21 cellular contexts compared by ENCODE assay signal in genomic region chr21:45162115-45162514, GRCh38.
DNase-seq lines count a peak whose midpoint lies in the region; ATAC-seq and TF ChIP-seq lines count a peak whose summit lies in the region.
"Had no signal": no experiment of that assay in that cellular context is flagged by ENCODE, and none has a peak within 500 bp of the region (broad histone marks: within the 10 kb centered on the region; RNA-seq: fewer than 3 reads in every experiment).

No MANE protein-coding gene starts in this region.

- H3K4me3 Mint-ChIP-seq in endodermal cell, result no peak overlapping the region
- no peak overlapping the region for H3K4me3 Mint-ChIP-seq in neural progenitor cell
- no peak overlapping the region for H3K4me3 Mint-ChIP-seq in type B pancreatic cell
- no peak overlapping the region for H3K4me3 Mint-ChIP-seq in naive thymus-derived CD4-positive, alpha-beta T cell
- H3K4me3 Mint-ChIP-seq: B cell, CD14-positive monocyte, IgD-negative memory B cell had no signal

- no peak overlapping the region for H3K4me2 ChIP-seq in neural progenitor cell
- H3K4me2 ChIP-seq: A549 had no signal

- peak overlapping the region; percentile 32 for H2AFZ ChIP-seq in neural progenitor cell (replicated peaks)

- POLR2A ChIA-PET in naive thymus-derived CD4-positive, alpha-beta T cell (lab: Charles Lee), result no interaction called here

- H3K27me3 Mint-ChIP-seq in endodermal cell (ENCODE audit: insufficient read depth) (no peaks in the 10 kb centered on the region), neural progenitor cell (ENCODE audit: insufficient read depth, low read depth) (no peaks in the 10 kb centered on the region), type B pancreatic cell (no peaks in the 10 kb centered on the region)
- no peaks in the 10 kb centered on the region for H3K27me3 Mint-ChIP-seq in naive thymus-derived CD4-positive, alpha-beta T cell
- H3K27me3 Mint-ChIP-seq: B cell, IgD-negative memory B cell had no signal

- H3K9me3 Mint-ChIP-seq in endodermal cell (no peaks in the 10 kb centered on the region), neural progenitor cell (no peaks in the 10 kb centered on the region), type B pancreatic cell (no peaks in the 10 kb centered on the region)
- no peaks in the 10 kb centered on the region for H3K9me3 Mint-ChIP-seq in naive thymus-derived CD4-positive, alpha-beta T cell

- no peaks in the 10 kb centered on the region for H3F3A ChIP-seq in neural progenitor cell (ENCODE audit: low read depth)

- H3K27ac Mint-ChIP-seq in endodermal cell, result peak overlapping the region; percentile 20
- H3K27ac Mint-ChIP-seq in neural progenitor cell, result no peak overlapping the region
- no peak overlapping the region for H3K27ac Mint-ChIP-seq in type B pancreatic cell
- H3K27ac Mint-ChIP-seq in naive thymus-derived CD4-positive, alpha-beta T cell, result no peak overlapping the region
- H3K27ac Mint-ChIP-seq: B cell, CD14-positive monocyte, IgD-negative memory B cell had no signal

- DNase-seq in activated CD8-positive, alpha-beta memory T cell treated with anti-CD3 and anti-CD28 coated beads for 24 hours, result peak; percentile 37
- no peak for DNase-seq in activated CD8-positive, alpha-beta memory T cell treated with anti-CD3 and anti-CD28 coated beads, Interleukin-2, amount 50 U/mL, for 4 hours
- no peak for DNase-seq in endodermal cell
- no peak for DNase-seq in neural progenitor cell (ENCODE audit: low spot score)
- DNase-seq in type B pancreatic cell (ENCODE audit: extremely low spot score, unreplicated experiment), result peak; percentile 52
- DNase-seq in naive thymus-derived CD4-positive, alpha-beta T cell, result no peak
- DNase-seq in heart right ventricle, result no peak
- DNase-seq: EL, GF-D8, Karpas-422, MV-4-11, NCI-H1105 treated with DMSO at 0.1 percent for 48 hours, NCI-H2029 treated with DMSO at 0.1 percent for 48 hours, NCI-H2171 treated with DMSO at 0.1 percent for 48 hours, NCI-H524 treated with DMSO at 0.1 percent for 48 hours, NCI-H82 had no signal

- no peaks in the 10 kb centered on the region for H3K79me2 ChIP-seq in neural progenitor cell (ENCODE audit: low read depth)

- H3K4me3 ChIP-seq in endodermal cell (ENCODE audit: low read length) (no peak overlapping the region), neural progenitor cell (no peak overlapping the region), heart right ventricle (no peak overlapping the region)
- no peak overlapping the region for H3K4me3 ChIP-seq in naive thymus-derived CD4-positive, alpha-beta T cell (ENCODE audit: low read length)
- H3K4me3 ChIP-seq: A549 had no signal

- no peak for TF ChIP-seq CTCF in endodermal cell (conservative IDR thresholded peaks at IDR 0.05)
- TF ChIP-seq CTCF in neural progenitor cell (IDR thresholded peaks at IDR 0.05), result no peak
- no peak for TF ChIP-seq CTCF in type B pancreatic cell (conservative IDR thresholded peaks at IDR 0.05)
- TF ChIP-seq CTCF in heart right ventricle (IDR thresholded peaks at IDR 0.05), result no peak

- CTCF ChIA-PET in naive thymus-derived CD4-positive, alpha-beta T cell (lab: Charles Lee), result no interaction called here

- H3K36me3 Mint-ChIP-seq in endodermal cell (ENCODE audit: low read depth) (no peaks in the 10 kb centered on the region), neural progenitor cell (peaks cover 3% of the 10 kb centered on the region), type B pancreatic cell (no peaks in the 10 kb centered on the region)
- H3K36me3 Mint-ChIP-seq in naive thymus-derived CD4-positive, alpha-beta T cell, result peaks cover 0 to 21% (median 4%) of the 10 kb centered on the region in 5 donors
- H3K36me3 Mint-ChIP-seq: IgD-negative memory B cell had no signal

- H3K4me1 ChIP-seq in endodermal cell (ENCODE audit: control insufficient read depth, insufficient read depth, low read length) (no peaks in the 10 kb centered on the region), neural progenitor cell (peaks cover 24% of the 10 kb centered on the region), heart right ventricle (peaks cover 0 to 17% (median 8%) of the 10 kb centered on the region in 9 donors)
- H3K4me1 ChIP-seq in naive thymus-derived CD4-positive, alpha-beta T cell (ENCODE audit: control insufficient read depth in 2 of 2, insufficient read depth in 2 of 2, low read length in 2 of 2), result peaks cover 0 to 3% of the 10 kb centered on the region in 2 donors

- H3K4me1 Mint-ChIP-seq in endodermal cell (peaks cover 6% of the 10 kb centered on the region), neural progenitor cell (peaks cover 29% of the 10 kb centered on the region), type B pancreatic cell (ENCODE audit: unreplicated experiment) (peaks cover 7% of the 10 kb centered on the region)
- H3K4me1 Mint-ChIP-seq in naive thymus-derived CD4-positive, alpha-beta T cell, result peaks cover 0 to 14% (median 5%) of the 10 kb centered on the region in 7 donors

- H3K36me3 ChIP-seq in endodermal cell (ENCODE audit: control insufficient read depth, insufficient read depth, low read length) (no peaks in the 10 kb centered on the region), neural progenitor cell (no peaks in the 10 kb centered on the region), heart right ventricle (peaks cover 0 to 10% (median 0%) of the 10 kb centered on the region in 9 donors)
- peaks cover 0 to 5% (median 0%) of the 10 kb centered on the region in 3 experiments for H3K36me3 ChIP-seq in naive thymus-derived CD4-positive, alpha-beta T cell (ENCODE audit: control insufficient read depth in 2 of 3, insufficient read depth in 3 of 3, low read length in 3 of 3)

- H3K9me3 ChIP-seq in endodermal cell (ENCODE audit: control insufficient read depth, low read length) (no peaks in the 10 kb centered on the region), neural progenitor cell (ENCODE audit: low read depth) (no peaks in the 10 kb centered on the region), heart right ventricle (no peaks in the 10 kb centered on the region)
- H3K9me3 ChIP-seq in naive thymus-derived CD4-positive, alpha-beta T cell (ENCODE audit: control insufficient read depth in 2 of 3, low read length in 3 of 3), result no peaks in the 10 kb centered on the region
- H3K9me3 ChIP-seq: A549 had no signal

- no peak overlapping the region for H3K27ac ChIP-seq in endodermal cell (ENCODE audit: low read depth, low read length)
- H3K27ac ChIP-seq in neural progenitor cell, result no peak overlapping the region
- no peak overlapping the region for H3K27ac ChIP-seq in naive thymus-derived CD4-positive, alpha-beta T cell (ENCODE audit: low read depth, low read length)
- H3K27ac ChIP-seq in heart right ventricle, result no peak overlapping the region
- H3K27ac ChIP-seq: A549 had no signal

- intact Hi-C loops in naive thymus-derived CD4-positive, alpha-beta T cell (cut with micrococcal nuclease), result no loop called here
- intact Hi-C loops in heart right ventricle (cut with DNase I), result loop anchor here in 1 of 10 donors (10.0 kb wide), 1 partner anchor 63 kb away; no protein-coding TSS in a partner anchor

- H3K27me3 ChIP-seq in endodermal cell (ENCODE audit: control insufficient read depth, insufficient read depth, low read length, poor library complexity, severe bottlenecking) (no peaks in the 10 kb centered on the region), neural progenitor cell (no peaks in the 10 kb centered on the region), heart right ventricle (no peaks in the 10 kb centered on the region)
- H3K27me3 ChIP-seq in naive thymus-derived CD4-positive, alpha-beta T cell (ENCODE audit: control insufficient read depth in 2 of 2, insufficient read depth in 2 of 2, low read length in 2 of 2), result no peaks in the 10 kb centered on the region

- 81 to 84% methylated on average over 4 to 8 of the region's 8 CpGs for WGBS in endodermal cell (ENCODE audit: insufficient coverage in 1 of 2, insufficient read length in 1 of 2), 2 experiments
- WGBS in heart right ventricle, 2 donors, result 85 to 97% methylated on average over 8 of the region's 8 CpGs

- no peaks in the 10 kb centered on the region for H4K20me1 ChIP-seq in neural progenitor cell (ENCODE audit: low read depth)

- H3K9ac ChIP-seq in endodermal cell (ENCODE audit: extremely low read depth, low read length, poor library complexity, severe bottlenecking), result no peak overlapping the region
- H3K9ac ChIP-seq in neural progenitor cell, result no peak overlapping the region

- no peak for ATAC-seq in naive thymus-derived CD4-positive, alpha-beta T cell
- ATAC-seq in heart right ventricle, result no peak
- ATAC-seq: A549, Right ventricle myocardium inferior had no signal

Comparison
In these comparisons a context has a peak if more than half of its experiments do, and no peak if none do; other contexts are left out.
1. DNase-seq: peak in activated CD8-positive, alpha-beta memory T cell treated with anti-CD3 and anti-CD28 coated beads for 24 hours (single experiment) and type B pancreatic cell (single experiment); none in activated CD8-positive, alpha-beta memory T cell treated with anti-CD3 and anti-CD28 coated beads, Interleukin-2, amount 50 U/mL, for 4 hours (single experiment), endodermal cell (single experiment), neural progenitor cell (single experiment), naive thymus-derived CD4-positive, alpha-beta T cell (0 of 9) and heart right ventricle (0 of 2).